8 cellular contexts compared by ENCODE assay signal in the genomic region with DNA sequence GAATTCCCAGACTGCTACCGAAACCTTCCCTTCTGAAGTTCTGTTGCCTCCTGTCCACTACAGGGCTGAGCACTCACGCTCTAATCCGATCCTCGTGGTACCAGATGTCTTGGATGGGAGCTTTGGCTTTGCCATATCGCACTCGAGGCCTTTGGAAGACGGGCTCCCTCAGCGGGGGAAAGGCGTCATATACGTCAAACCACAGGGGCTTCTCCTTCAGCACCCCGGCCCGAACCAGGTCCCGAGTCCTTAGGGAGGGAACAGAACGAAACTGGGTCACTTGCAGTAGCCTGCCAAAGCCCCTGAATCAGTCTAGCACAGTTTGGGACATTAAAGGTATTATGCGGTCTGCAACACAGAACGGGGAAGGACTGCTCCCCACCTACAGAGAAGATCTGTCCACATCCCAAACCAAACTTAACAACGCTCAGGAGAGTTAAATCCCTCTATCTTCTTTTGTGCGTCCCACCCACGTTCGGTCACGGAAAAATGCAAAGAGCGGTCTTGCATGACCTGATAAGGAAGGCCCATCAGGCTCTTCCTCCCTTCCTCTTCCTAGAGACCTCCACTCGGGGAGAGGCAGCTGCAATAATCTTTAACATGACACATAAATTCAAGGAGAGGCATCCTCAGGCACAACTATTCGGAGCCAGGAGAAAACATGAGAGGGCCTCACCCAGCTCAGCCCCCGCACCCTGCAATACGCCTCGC. TPM values are rescaled to one million over a fixed set of nuclear protein-coding genes. Genes with fewer than 3 reads are reported as not detected.
DNase-seq lines count a peak whose midpoint lies in the region; ATAC-seq and TF ChIP-seq lines count a peak whose summit lies in the region.

No MANE protein-coding gene starts in this region.

- H3K4me1 ChIP-seq in endocrine pancreas (ENCODE audit: control insufficient read depth, insufficient read depth, low read length) (peaks cover 19% of the 10 kb centered on the region), ovary (ENCODE audit: insufficient read depth) (peaks cover 18% of the 10 kb centered on the region)

- no peaks in the 10 kb centered on the region for H3K27me3 ChIP-seq in endocrine pancreas (ENCODE audit: control insufficient read depth, insufficient read depth, low read length)
- H3K27me3 ChIP-seq in ovary, result no peaks in the 10 kb centered on the region

- no peak for TF ChIP-seq CTCF in ovary (IDR thresholded peaks at IDR 0.05)

- DNase-seq in NCI-H82 treated with DMSO at 0.1 percent for 48 hours (lab: John Stamatoyannopoulos, UW; ENCODE audit: unreplicated experiment), result peak; percentile 35
- no peak for DNase-seq in ovary
- no peak for DNase-seq in SK-N-DZ (ENCODE audit: low spot score)
- no peak for DNase-seq in NCI-H187 treated with DMSO at 0.1 percent for 48 hours (lab: John Stamatoyannopoulos, UW)
- no peak for DNase-seq in SHP77 treated with DMSO at 0.1 percent for 48 hours (lab: John Stamatoyannopoulos, UW)
- no peak for DNase-seq in GM19240 (ENCODE audit: insufficient read length, low spot score)

- TF ChIP-seq EP300 in ovary (IDR thresholded peaks at IDR 0.05), result no peak

- 10 to 13% (median 11%) methylated on average over 26 to 27 of the region's 27 CpGs for WGBS in ovary, 3 donors

- H3K27ac ChIP-seq in ovary, result peak overlapping the region; percentile 77 to 91

- H3K9me3 ChIP-seq in endocrine pancreas (ENCODE audit: control insufficient read depth, low read length) (no peaks in the 10 kb centered on the region), ovary (no peaks in the 10 kb centered on the region)

- H3K36me3 ChIP-seq in endocrine pancreas (ENCODE audit: control insufficient read depth, insufficient read depth, low read length) (no peaks in the 10 kb centered on the region), ovary (no peaks in the 10 kb centered on the region)

- no peak for TF ChIP-seq POLR2A in ovary (IDR thresholded peaks at IDR 0.05)

- intact Hi-C loops in ovary (cut with DNase I), result no loop called here

- H3K4me3 ChIP-seq in endocrine pancreas (ENCODE audit: control insufficient read depth, insufficient read depth, low read length), result peak overlapping the region; percentile 86
- H3K4me3 ChIP-seq in ovary, result peak overlapping the region; percentile 97

- peak; percentile 35 for ATAC-seq in GM19438 (IDR thresholded peaks at IDR 0.05; ENCODE audit: low read depth, unreplicated experiment)

- peak overlapping the region; percentile 89 for H3K9ac ChIP-seq in endocrine pancreas (ENCODE audit: control insufficient read depth, insufficient read depth, low read length)

RNA-seq across cellular contexts. Expression of a gene that starts 0.5 kb away (rescaled TPM):
- 10 to 100 TPM; 12.2 to 37.9 (median 31.2) TPM for total RNA-seq in ovary
- 10 to 100 TPM; 23.4 to 26.2 TPM for polyA plus RNA-seq in ovary
- 86.4 and 144 TPM in 2 replicates for polyA plus RNA-seq in SK-N-DZ (2014; cell fraction: cytosol; rRNA removed)
- 37.2 and 41.1 TPM in 2 replicates for polyA plus RNA-seq in SK-N-DZ (2014; cell fraction: nucleus; rRNA removed)
